Comparison of ENCODE assay signal across 18 cellular contexts in the genomic region with DNA sequence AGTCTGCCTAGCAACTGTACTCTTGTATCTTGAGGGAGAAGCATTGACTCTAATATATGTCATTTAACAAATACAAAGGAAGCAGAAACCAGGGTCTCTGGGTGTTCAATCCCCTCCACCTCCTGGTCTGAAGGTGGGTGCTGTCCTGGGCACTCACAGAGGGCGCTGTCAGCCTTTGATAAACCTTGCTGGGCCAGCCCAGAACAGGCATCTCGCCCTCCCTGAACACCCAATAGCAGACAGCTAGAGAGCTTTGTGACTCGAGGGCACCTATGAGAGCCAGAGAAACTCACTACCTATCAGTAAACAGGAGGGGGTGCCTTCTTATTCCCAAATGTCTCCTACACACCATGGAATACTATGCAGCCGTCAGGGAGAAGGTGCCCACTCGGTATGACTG. TPM values are rescaled to one million over a fixed set of nuclear protein-coding genes. Genes with fewer than 3 reads are reported as not detected.
DNase-seq lines count a peak whose midpoint lies in the region; ATAC-seq and TF ChIP-seq lines count a peak whose summit lies in the region.
"Had no signal": no experiment of that assay in that cellular context is flagged by ENCODE, and none has a peak within 500 bp of the region (broad histone marks: within the 10 kb centered on the region; RNA-seq: fewer than 3 reads in every experiment).

No MANE protein-coding gene starts in this region.

- no peak overlapping the region for H3K23ac ChIP-seq in mesendoderm (ENCODE audit: low read length)

- no peak overlapping the region for H4K5ac ChIP-seq in mesendoderm (ENCODE audit: low read length)

- H3K79me2 ChIP-seq in GM23338 (replicated peaks; ENCODE audit: insufficient read depth) (no peaks in the 10 kb centered on the region), mesendoderm (ENCODE audit: control insufficient read depth, insufficient read depth, low read length) (no peaks in the 10 kb centered on the region)

- H4K8ac ChIP-seq in mesendoderm (ENCODE audit: low read depth, low read length), result no peak overlapping the region

- WGBS in mesendoderm (ENCODE audit: extremely low coverage, insufficient coverage, low lambda C conversion rate), result no CpG with 5 or more reads among the region's 5 CpGs
- WGBS in heart right ventricle, 2 donors, result 75 to 79% methylated on average over 5 of the region's 5 CpGs

- CTCF ChIA-PET in WTC11 (lab: Charles Lee), result interaction anchor here (0.6 to 5.5 kb wide), 9 partner anchors 13 to 80 kb away, joined by 3 to 42 read pairs (median 7); no protein-coding TSS in a partner anchor

- peaks cover 11% of the 10 kb centered on the region; the same call in 1 of the 2 replicates for H3K9me2 ChIP-seq in GM23338 (ENCODE audit: insufficient read depth)

- H3K56ac ChIP-seq in mesendoderm (ENCODE audit: low read length), result peak overlapping the region; percentile 22

- H3F3A ChIP-seq in GM23338 (replicated peaks; ENCODE audit: low read depth), result peaks cover 10% of the 10 kb centered on the region

- H2AFZ ChIP-seq in GM23338, result no peak overlapping the region

- in situ Hi-C loops in KBM-7 (cut with MboI; ENCODE audit: low pct_unique_long_range_greater_than_20kb, low sequenced_read_pairs), result no loop called here

- no peak overlapping the region for H2BK15ac ChIP-seq in mesendoderm (replicated peaks; ENCODE audit: low read depth)

- POLR2A ChIA-PET in WTC11 (lab: Charles Lee), result no interaction called here

- H3K4me3 ChIP-seq in GM23338, result no peak overlapping the region
- H3K4me3 ChIP-seq in mesendoderm (ENCODE audit: low read length), result no peak overlapping the region
- no peak overlapping the region for H3K4me3 ChIP-seq in SJCRH30
- no peak overlapping the region for H3K4me3 ChIP-seq in heart right ventricle

- H3K4me1 ChIP-seq in GM23338 (ENCODE audit: insufficient read depth) (peaks cover 60% of the 10 kb centered on the region), mesendoderm (ENCODE audit: control insufficient read depth, low read depth, low read length) (peaks cover 27% of the 10 kb centered on the region), SJCRH30 (peaks cover 54% of the 10 kb centered on the region), heart right ventricle (peaks cover 0 to 4% (median 0%) of the 10 kb centered on the region in 9 donors)

- H3K9me3 Mint-ChIP-seq in GM23338 (peaks cover 22% of the 10 kb centered on the region), WTC11 (peaks cover 21% of the 10 kb centered on the region)

- peak overlapping the region; percentile 75 for H3K4ac ChIP-seq in mesendoderm (ENCODE audit: low read depth, low read length)

- peak overlapping the region; percentile 40 for H2AK5ac ChIP-seq in mesendoderm (ENCODE audit: low read length)

- H3K27me3 Mint-ChIP-seq in GM23338 (ENCODE audit: insufficient read depth, low read depth, poor library complexity) (peaks cover 8% of the 10 kb centered on the region), WTC11 (ENCODE audit: low read depth) (peaks cover 20% of the 10 kb centered on the region)

- H2BK5ac ChIP-seq in mesendoderm (ENCODE audit: low read length), result no peak overlapping the region

- H3K9me3 ChIP-seq in SJCRH30 (replicated peaks) (peaks cover 19% of the 10 kb centered on the region), heart right ventricle (peaks cover 0 to 20% (median 4%) of the 10 kb centered on the region in 11 donors)

- H3K18ac ChIP-seq in mesendoderm (ENCODE audit: low read length), result peak overlapping the region; percentile 33

- H3K27me3 ChIP-seq in GM23338 (ENCODE audit: insufficient read depth) (no peaks in the 10 kb centered on the region), mesendoderm (ENCODE audit: insufficient read depth, low read length, poor library complexity) (no peaks in the 10 kb centered on the region), SJCRH30 (no peaks in the 10 kb centered on the region), heart right ventricle (peaks cover 0 to 45% (median 35%) of the 10 kb centered on the region in 7 donors)

- H3K36me3 ChIP-seq in GM23338 (ENCODE audit: insufficient read depth) (no peaks in the 10 kb centered on the region), mesendoderm (ENCODE audit: control insufficient read depth, insufficient read depth, low read length) (no peaks in the 10 kb centered on the region), SJCRH30 (no peaks in the 10 kb centered on the region), heart right ventricle (no peaks in the 10 kb centered on the region)

- TF ChIP-seq CTCF in GM23338 (conservative IDR thresholded peaks at IDR 0.05; ENCODE audit: low read depth in 2 of 2) (peak; percentile 30 to 60), WTC11 (IDR thresholded peaks at IDR 0.05) (no peak), heart right ventricle (IDR thresholded peaks at IDR 0.05) (no peak)

- no peak overlapping the region for H2BK120ac ChIP-seq in mesendoderm (ENCODE audit: low read depth, low read length)

- intact Hi-C loops in heart right ventricle (cut with DNase I), result no loop called here

- ATAC-seq in GM23338 (no peak; the same call in 2 of the 3 replicates), WTC11 (0 out of 2 replicates have a peak, but pooled peaks have one; percentile 6), heart right ventricle (no peak)
- ATAC-seq: SK-N-SH treated with all-trans-retinoic acid at 6 μM for 48 hours, T-cell had no signal

- H3K27ac Mint-ChIP-seq in GM23338, result peak overlapping the region; percentile 43; the same call in 1 of the 2 replicates
- peak overlapping the region; percentile 64; the same call in 1 of the 2 replicates for H3K27ac Mint-ChIP-seq in WTC11

- H3K4me1 Mint-ChIP-seq in GM23338, result peaks cover 28% of the 10 kb centered on the region
- H3K4me1 Mint-ChIP-seq in WTC11, result peaks cover 38% of the 10 kb centered on the region
- H3K4me1 Mint-ChIP-seq: CD8-positive, alpha-beta memory T cell; T-cell had no signal

- H3K9ac ChIP-seq in mesendoderm (ENCODE audit: low read length), result no peak overlapping the region

- H3K27ac ChIP-seq in GM23338 (ENCODE audit: low read depth) (no peak overlapping the region; the same call in 1 of the 2 replicates), mesendoderm (ENCODE audit: low read depth, low read length) (no peak overlapping the region), SJCRH30 (no peak overlapping the region), heart right ventricle (no peak overlapping the region)

- no peaks in the 10 kb centered on the region for H3K79me1 ChIP-seq in mesendoderm (ENCODE audit: low read length)

- H4K20me1 ChIP-seq in GM23338 (replicated peaks; ENCODE audit: insufficient read depth), result no peaks in the 10 kb centered on the region

- no peak overlapping the region for H3K4me2 ChIP-seq in GM23338
- H3K4me2 ChIP-seq in mesendoderm (ENCODE audit: low read length), result no peak overlapping the region

- DNase-seq in GM23338 (ENCODE audit: low spot score), result no peak
- DNase-seq in NAMALWA (ENCODE audit: low spot score), result peak; percentile 24
- DNase-seq in WTC11 (ENCODE audit: low spot score), result no peak
- DNase-seq in mesendoderm, result no peak
- no peak for DNase-seq in kidney tubule cell (ENCODE audit: low spot score)
- no peak for DNase-seq in SJCRH30
- DNase-seq in KBM-7, result no peak
- DNase-seq in heart right ventricle, result no peak
- DNase-seq: C1 segment of cervical spinal cord; CD8-positive, alpha-beta memory T cell; H7; NCI-H1417; NCI-H187; NCI-H2227 treated with DMSO at 0.1 percent for 48 hours; NCI-H524; Right ventricle myocardium superior; T-cell had no signal

- H3K4me3 Mint-ChIP-seq in GM23338, result no peak overlapping the region
- no peak overlapping the region for H3K4me3 Mint-ChIP-seq in WTC11
- H3K4me3 Mint-ChIP-seq: CD8-positive, alpha-beta memory T cell; T-cell had no signal

- H3K36me3 Mint-ChIP-seq in GM23338 (ENCODE audit: low read depth) (peaks cover 21% of the 10 kb centered on the region), WTC11 (peaks cover 19% of the 10 kb centered on the region)

TF ChIP-seq in GM23338, 12 proteins besides CTCF, POLR2A, EP300 and RAD21 (continues in another document):
- TF ChIP-seq STAT1 (IDR thresholded peaks at IDR 0.05; ENCODE audit: unreplicated experiment), result no peak

TF ChIP-seq in WTC11, 78 proteins besides CTCF, POLR2A, EP300 and RAD21 (continues in another document):
- TF ChIP-seq ZNF423 (CRISPR knock-in tag; IDR thresholded peaks at IDR 0.05) (no peak), CREM (CRISPR knock-in tag; IDR thresholded peaks at IDR 0.05) (no peak), CDX4 (CRISPR knock-in tag; IDR thresholded peaks at IDR 0.05; ENCODE audit: borderline replicate concordance) (no peak), ETV6 (CRISPR knock-in tag; IDR thresholded peaks at IDR 0.05) (no peak), ERG (CRISPR knock-in tag; IDR thresholded peaks at IDR 0.05) (no peak)

RNA-seq across cellular contexts. Expression of gene PIPOX, which starts 6.4 kb away (rescaled TPM):
- 34.6 and 42.8 TPM in 2 replicates for total RNA-seq in GM23338 (2014; rRNA removed; shearing (Covaris generic))
- polyA plus RNA-seq in GM23338 (2016; fragmentation: Nextera tagmentation; extraction: Ambion mirVana), result 22.2 and 22.6 TPM in 2 replicates
- 32.4 to 34.2 TPM (median 34.1 TPM) in 3 replicates for total RNA-seq in WTC11 (2021)
- polyA plus RNA-seq in mesendoderm (2013, experiment 1 of 2), result 10.3 TPM
- polyA plus RNA-seq in mesendoderm (2013, experiment 2 of 2), result 10.9 TPM
- total RNA-seq in SJCRH30 (2014; rRNA removed; shearing (Covaris generic)), result 91.7 and 96.8 TPM in 2 replicates
- total RNA-seq in heart right ventricle, result 1 to 10 TPM in 3 of 10 donors, under 1 TPM in 5, not detected in 2; 0.32 to 4.1 (median 0.91) TPM
- under 1 TPM; 0.12 to 0.22 TPM for polyA plus RNA-seq in heart right ventricle

RNA-seq across cellular contexts. Expression of gene SEZ6, which starts 30.8 kb away (rescaled TPM):
- 3.1 and 6.5 TPM in 2 replicates for total RNA-seq in GM23338 (2014; rRNA removed; shearing (Covaris generic))
- polyA plus RNA-seq in GM23338 (2016; fragmentation: Nextera tagmentation; extraction: Ambion mirVana) (1.0 TPM in 2 replicates), heart right ventricle (not detected)
- total RNA-seq in WTC11 (2021) (1.4 to 3.0 TPM (median 1.6 TPM) in 3 replicates), heart right ventricle (not detected)
- polyA plus RNA-seq in mesendoderm (2013, experiment 1 of 2), result 0.31 TPM
- polyA plus RNA-seq in mesendoderm (2013, experiment 2 of 2), result 0.36 TPM
- 16.1 and 20.5 TPM in 2 replicates for total RNA-seq in SJCRH30 (2014; rRNA removed; shearing (Covaris generic))
- total RNA-seq: CD8-positive, alpha-beta memory T cell; Right ventricle myocardium superior had no signal

Comparison
In these comparisons a context has a peak if more than half of its experiments do, and no peak if none do; other contexts are left out.
1. CTCF ChIP-seq: peak in GM23338 (2 of 2); none in WTC11 (single experiment) and heart right ventricle (0 of 9).